In the genomic region with DNA sequence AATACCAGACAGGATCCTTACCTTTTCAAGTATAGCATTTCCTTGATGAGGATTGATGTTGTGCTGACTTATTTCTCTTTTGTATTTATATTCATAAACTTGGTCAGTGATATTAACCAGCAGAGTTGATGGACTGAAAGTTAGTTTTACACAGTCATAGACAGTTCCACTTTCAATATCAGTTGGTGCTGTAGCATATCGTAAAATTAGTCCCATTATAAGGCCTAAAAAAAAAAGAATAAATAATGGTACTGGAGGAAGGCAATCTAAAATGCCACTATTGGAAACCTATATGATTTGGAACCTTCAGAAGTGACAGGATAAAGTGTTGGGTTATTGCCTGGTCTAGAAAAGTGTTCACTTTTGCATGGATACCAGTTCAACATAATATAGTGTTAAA, we compare ENCODE assay signal across 13 cellular contexts.
DNase-seq lines count a peak whose midpoint lies in the region; ATAC-seq lines count a peak whose summit lies in the region.
"Had no signal": no experiment of that assay in that cellular context is flagged by ENCODE, and none has a peak within 500 bp of the region (broad histone marks: within the 10 kb centered on the region; RNA-seq: fewer than 3 reads in every experiment).

No MANE protein-coding gene starts in this region.

- H3K4me1 Mint-ChIP-seq in activated T-cell treated with anti-CD3 and anti-CD28 coated beads, Interleukin-2, amount 50 U/mL, for 24 hours (ENCODE audit: low read depth) = peaks cover 48% of the 10 kb centered on the region
- H3K4me1 Mint-ChIP-seq in stimulated activated naive CD8-positive, alpha-beta T cell treated with anti-CD3 and anti-CD28 coated beads, Interleukin-15, amount 100 ng/mL, for 72 hours = peaks cover 26% of the 10 kb centered on the region
- H3K4me1 Mint-ChIP-seq: neural crest cell had no signal

- H3K9me3 Mint-ChIP-seq in activated T-cell treated with anti-CD3 and anti-CD28 coated beads, Interleukin-2, amount 50 U/mL, for 24 hours = no peaks in the 10 kb centered on the region
- no peaks in the 10 kb centered on the region for H3K9me3 Mint-ChIP-seq in stimulated activated naive CD8-positive, alpha-beta T cell treated with anti-CD3 and anti-CD28 coated beads, Interleukin-15, amount 100 ng/mL, for 72 hours
- H3K9me3 Mint-ChIP-seq: neural crest cell, type B pancreatic cell had no signal

- ATAC-seq in HG02623 (IDR thresholded peaks at IDR 0.05; ENCODE audit: unreplicated experiment) (peak; percentile 72), HG03442 (IDR thresholded peaks at IDR 0.05; ENCODE audit: unreplicated experiment) (peak; percentile 69)
- ATAC-seq in stimulated activated naive CD8-positive, alpha-beta T cell treated with anti-CD3 and anti-CD28 coated beads, Interleukin-15, amount 100 ng/mL, for 72 hours = peak; percentile 77

- peak overlapping the region; percentile 72 for H3K27ac Mint-ChIP-seq in activated T-cell treated with anti-CD3 and anti-CD28 coated beads, Interleukin-2, amount 50 U/mL, for 24 hours
- H3K27ac Mint-ChIP-seq in stimulated activated naive CD8-positive, alpha-beta T cell treated with anti-CD3 and anti-CD28 coated beads, Interleukin-15, amount 100 ng/mL, for 72 hours = no peak overlapping the region
- H3K27ac Mint-ChIP-seq: type B pancreatic cell had no signal

- no peaks in the 10 kb centered on the region for H3K27me3 Mint-ChIP-seq in activated T-cell treated with anti-CD3 and anti-CD28 coated beads, Interleukin-2, amount 50 U/mL, for 24 hours
- H3K27me3 Mint-ChIP-seq in stimulated activated naive CD8-positive, alpha-beta T cell treated with anti-CD3 and anti-CD28 coated beads, Interleukin-15, amount 100 ng/mL, for 72 hours = no peaks in the 10 kb centered on the region
- H3K27me3 Mint-ChIP-seq: type B pancreatic cell had no signal

- peaks cover 2% of the 10 kb centered on the region for H3K36me3 Mint-ChIP-seq in activated T-cell treated with anti-CD3 and anti-CD28 coated beads, Interleukin-2, amount 50 U/mL, for 24 hours (ENCODE audit: low read depth)
- H3K36me3 Mint-ChIP-seq: type B pancreatic cell had no signal

- H3K4me3 Mint-ChIP-seq in activated T-cell treated with anti-CD3 and anti-CD28 coated beads, Interleukin-2, amount 50 U/mL, for 24 hours = peak overlapping the region; percentile 30
- H3K4me3 Mint-ChIP-seq in stimulated activated naive CD8-positive, alpha-beta T cell treated with anti-CD3 and anti-CD28 coated beads, Interleukin-15, amount 100 ng/mL, for 72 hours = no peak overlapping the region
- H3K4me3 Mint-ChIP-seq: neural crest cell, type B pancreatic cell had no signal

- no peak for DNase-seq in activated T-cell treated with anti-CD3 and anti-CD28 coated beads, Interleukin-2, amount 50 U/mL, for 24 hours
- DNase-seq in activated T-cell treated with anti-CD3 and anti-CD28 coated beads, Interleukin-2, amount 50 U/mL, for 1 hour = no peak
- DNase-seq in stimulated activated naive CD8-positive, alpha-beta T cell treated with anti-CD3 and anti-CD28 coated beads, Interleukin-15, amount 100 ng/mL, for 72 hours = no peak
- no peak for DNase-seq in middle frontal gyrus (ENCODE audit: extremely low spot score, low spot score)
- DNase-seq in iPS-NIHi11 (ENCODE audit: low spot score) = no peak
- no peak for DNase-seq in NAMALWA (ENCODE audit: low spot score)
- DNase-seq: effector CD4-positive, alpha-beta T cell; NCI-H1105; stimulated activated CD4-positive, alpha-beta T cell treated with anti-CD3 and anti-CD28 coated beads, Interleukin-4, amount 100 ng/mL, for 1 hour had no signal
